33 cellular contexts compared by ENCODE assay signal in genomic region chr5:79151933-79152671, GRCh38. TPM values are rescaled to one million over a fixed set of nuclear protein-coding genes. Genes with fewer than 3 reads are reported as not detected.
DNase-seq lines count a peak whose midpoint lies in the region; ATAC-seq and TF ChIP-seq lines count a peak whose summit lies in the region.
"Had no signal": no experiment of that assay in that cellular context is flagged by ENCODE, and none has a peak within 500 bp of the region (broad histone marks: within the 10 kb centered on the region; RNA-seq: fewer than 3 reads in every experiment).

No MANE protein-coding gene starts in this region.

- POLR2A ChIA-PET in activated CD4-positive, alpha-beta T cell treated with anti-CD3 and anti-CD28 coated beads for 36 hours (lab: Charles Lee), result no interaction called here

- H2AFZ ChIP-seq in GM23338, result peak overlapping the region; percentile 91; the same call in 1 of the 2 replicates
- H2AFZ ChIP-seq in smooth muscle cell (ENCODE audit: low read depth), result peak overlapping the region; percentile 34
- no peak overlapping the region for H2AFZ ChIP-seq in hepatocyte

- H3K79me2 ChIP-seq in GM23338 (replicated peaks; ENCODE audit: insufficient read depth), result no peaks in the 10 kb centered on the region
- H3K79me2 ChIP-seq in smooth muscle cell (ENCODE audit: low read depth), result no peaks in the 10 kb centered on the region
- no peaks in the 10 kb centered on the region for H3K79me2 ChIP-seq in hepatocyte

- H4K20me1 ChIP-seq in GM23338 (replicated peaks; ENCODE audit: insufficient read depth), result no peaks in the 10 kb centered on the region
- no peaks in the 10 kb centered on the region for H4K20me1 ChIP-seq in smooth muscle cell (ENCODE audit: low read depth)
- no peaks in the 10 kb centered on the region for H4K20me1 ChIP-seq in hepatocyte (ENCODE audit: insufficient read depth, poor library complexity, severe bottlenecking)
- H4K20me1 ChIP-seq: BLaER1 treated with 17β-estradiol and CSF1 and Interleukin-3, amounts not matched to agents 10 nM and 100 nM had no signal

- H3K9ac ChIP-seq in endodermal cell (ENCODE audit: extremely low read depth, low read length, poor library complexity, severe bottlenecking) (no peak overlapping the region), smooth muscle cell (ENCODE audit: low read depth) (no peak overlapping the region)
- H3K9ac ChIP-seq: BLaER1 treated with 17β-estradiol and CSF1 and Interleukin-3, amounts not matched to agents 10 nM and 100 nM had no signal

- CTCF ChIA-PET in activated CD4-positive, alpha-beta T cell treated with anti-CD3 and anti-CD28 coated beads for 36 hours (lab: Charles Lee), result interaction anchor here (2.8 kb wide), 1 partner anchor 19 kb away, joined by 8 read pairs; no protein-coding TSS in a partner anchor

- H3K36me3 ChIP-seq in GM23338 (ENCODE audit: insufficient read depth) (no peaks in the 10 kb centered on the region), endodermal cell (ENCODE audit: control insufficient read depth, insufficient read depth, low read length) (no peaks in the 10 kb centered on the region), smooth muscle cell (ENCODE audit: low read depth) (no peaks in the 10 kb centered on the region), hepatocyte (replicated peaks; ENCODE audit: insufficient read depth, low read depth) (no peaks in the 10 kb centered on the region)
- H3K36me3 ChIP-seq: BLaER1 treated with 17β-estradiol and CSF1 and Interleukin-3, amounts not matched to agents 10 nM and 100 nM; colonic mucosa; left ventricle myocardium inferior; neutrophil; prostate gland; sigmoid colon; stomach; vagina had no signal

- DNase-seq in GM23338 (ENCODE audit: low spot score) (peak; percentile 46), T-helper 17 cell (no peak), endodermal cell (peak; percentile 71), smooth muscle cell (lab: John Stamatoyannopoulos, UW; ENCODE audit: unreplicated experiment) (no peak), hepatocyte (ENCODE audit: low spot score) (no peak), SIG-M5 treated with dmso at 0.1 percent for 504 hours (lab: John Stamatoyannopoulos, UW; ENCODE audit: unreplicated experiment) (no peak)
- no peak for DNase-seq in activated CD4-positive, alpha-beta T cell treated with anti-CD3 and anti-CD28 coated beads for 36 hours
- DNase-seq: activated CD4-positive, alpha-beta memory T cell treated with anti-CD3 and anti-CD28 coated beads, Interleukin-2, amount 10 ng/mL, durations not matched to agents 7 days and 5 days; activated CD4-positive, alpha-beta T cell treated with anti-CD3 and anti-CD28 coated beads for 1 hour; activated CD8-positive, alpha-beta memory T cell treated with anti-CD3 and anti-CD28 coated beads, Interleukin-2, amount 50 U/mL, for 4 hours; activated naive CD4-positive, alpha-beta T cell; colonic mucosa; effector CD4-positive, alpha-beta T cell; glutamatergic neuron; HFFc6; left ventricle myocardium inferior; NCI-H1092 treated with DMSO at 0.1 percent for 48 hours; NCI-H187 treated with DMSO at 0.1 percent for 48 hours; NCI-H526; PC-3; sigmoid colon; stimulated activated CD4-positive, alpha-beta T cell treated with anti-CD3 and anti-CD28 coated beads, Interleukin-4, amount 100 ng/mL, for 1 hour; stomach; T-helper 2 cell had no signal

- H3K4me2 ChIP-seq in GM23338, result no peak overlapping the region
- peak overlapping the region; percentile 16 for H3K4me2 ChIP-seq in smooth muscle cell
- no peak overlapping the region for H3K4me2 ChIP-seq in hepatocyte
- H3K4me2 ChIP-seq: BLaER1 treated with 17β-estradiol and CSF1 and Interleukin-3, amounts not matched to agents 10 nM and 100 nM had no signal

- H3K27ac Mint-ChIP-seq in GM23338 (0 out of 2 replicates have a peak overlapping the region, but pooled peaks have one; percentile 53), T-helper 17 cell (peak overlapping the region; percentile 34), endodermal cell (peak overlapping the region; percentile 22)
- no peak overlapping the region for H3K27ac Mint-ChIP-seq in activated CD4-positive, alpha-beta T cell treated with anti-CD3 and anti-CD28 coated beads for 36 hours
- H3K27ac Mint-ChIP-seq: activated CD4-positive, alpha-beta memory T cell treated with anti-CD3 and anti-CD28 coated beads, Interleukin-2, amount 10 ng/mL, durations not matched to agents 7 days and 5 days; HFFc6 had no signal

- no peak for TF ChIP-seq CTCF in GM23338 (conservative IDR thresholded peaks at IDR 0.05; ENCODE audit: low read depth in 2 of 2)
- no peak for TF ChIP-seq CTCF in endodermal cell (conservative IDR thresholded peaks at IDR 0.05)
- TF ChIP-seq CTCF in smooth muscle cell (IDR thresholded peaks at IDR 0.05; ENCODE audit: borderline replicate concordance, insufficient read depth, poor library complexity, severe bottlenecking), result no peak
- TF ChIP-seq CTCF in hepatocyte (IDR thresholded peaks at IDR 0.05; ENCODE audit: poor library complexity), result no peak

- 55 to 68% methylated on average over 3 to 6 of the region's 6 CpGs for WGBS in endodermal cell (ENCODE audit: insufficient coverage in 1 of 2, insufficient read length in 1 of 2), 2 experiments
- 49% methylated on average over 6 of the region's 6 CpGs for WGBS in smooth muscle cell (ENCODE audit: low lambda C conversion rate)
- WGBS in hepatocyte (ENCODE audit: low lambda C conversion rate, missing lambda C conversion rate), result 51% methylated on average over 6 of the region's 6 CpGs

- intact Hi-C loops in activated CD4-positive, alpha-beta T cell treated with anti-CD3 and anti-CD28 coated beads for 36 hours (cut with DNase I, micrococcal nuclease), result no loop called here

- no peaks in the 10 kb centered on the region for H3K27me3 ChIP-seq in GM23338 (ENCODE audit: insufficient read depth)
- no peaks in the 10 kb centered on the region for H3K27me3 ChIP-seq in endodermal cell (ENCODE audit: control insufficient read depth, insufficient read depth, low read length, poor library complexity, severe bottlenecking)
- H3K27me3 ChIP-seq in smooth muscle cell (ENCODE audit: low read depth), result no peaks in the 10 kb centered on the region
- no peaks in the 10 kb centered on the region for H3K27me3 ChIP-seq in hepatocyte
- H3K27me3 ChIP-seq: BLaER1 treated with 17β-estradiol and CSF1 and Interleukin-3, amounts not matched to agents 10 nM and 100 nM; colonic mucosa; neutrophil; sigmoid colon; stomach; vagina had no signal

- peaks cover 5% of the 10 kb centered on the region; the same call in 2 of the 3 replicates for H3K4me1 Mint-ChIP-seq in GM23338
- H3K4me1 Mint-ChIP-seq in T-helper 17 cell, result peaks cover 2% of the 10 kb centered on the region
- peaks cover 18% of the 10 kb centered on the region for H3K4me1 Mint-ChIP-seq in endodermal cell
- no peaks in the 10 kb centered on the region for H3K4me1 Mint-ChIP-seq in activated CD4-positive, alpha-beta T cell treated with anti-CD3 and anti-CD28 coated beads for 36 hours
- H3K4me1 Mint-ChIP-seq: activated CD4-positive, alpha-beta memory T cell treated with anti-CD3 and anti-CD28 coated beads, Interleukin-2, amount 10 ng/mL, durations not matched to agents 7 days and 5 days had no signal

- no peak overlapping the region for H3K4me3 Mint-ChIP-seq in GM23338
- no peak overlapping the region for H3K4me3 Mint-ChIP-seq in T-helper 17 cell
- no peak overlapping the region for H3K4me3 Mint-ChIP-seq in endodermal cell
- H3K4me3 Mint-ChIP-seq in activated CD4-positive, alpha-beta T cell treated with anti-CD3 and anti-CD28 coated beads for 36 hours, result no peak overlapping the region
- H3K4me3 Mint-ChIP-seq: activated CD4-positive, alpha-beta memory T cell treated with anti-CD3 and anti-CD28 coated beads, Interleukin-2, amount 10 ng/mL, durations not matched to agents 7 days and 5 days; HFFc6 had no signal

- H3K4me3 ChIP-seq in GM23338, result no peak overlapping the region
- no peak overlapping the region for H3K4me3 ChIP-seq in endodermal cell (ENCODE audit: low read length)
- no peak overlapping the region for H3K4me3 ChIP-seq in smooth muscle cell
- no peak overlapping the region for H3K4me3 ChIP-seq in hepatocyte
- H3K4me3 ChIP-seq: BLaER1 treated with 17β-estradiol and CSF1 and Interleukin-3, amounts not matched to agents 10 nM and 100 nM; colonic mucosa; left ventricle myocardium inferior; prostate gland; sigmoid colon; stomach; vagina had no signal

- H3K27me3 Mint-ChIP-seq in GM23338 (ENCODE audit: insufficient read depth, low read depth, poor library complexity) (peaks cover 5% of the 10 kb centered on the region), T-helper 17 cell (peaks cover 34% of the 10 kb centered on the region), endodermal cell (ENCODE audit: insufficient read depth) (no peaks in the 10 kb centered on the region)
- H3K27me3 Mint-ChIP-seq in activated CD4-positive, alpha-beta T cell treated with anti-CD3 and anti-CD28 coated beads for 36 hours, result no peaks in the 10 kb centered on the region

- H3K9me3 ChIP-seq in T-helper 17 cell (ENCODE audit: control insufficient read depth, low read length, poor library complexity, severe bottlenecking), result no peaks in the 10 kb centered on the region
- no peaks in the 10 kb centered on the region for H3K9me3 ChIP-seq in endodermal cell (ENCODE audit: control insufficient read depth, low read length)
- no peaks in the 10 kb centered on the region for H3K9me3 ChIP-seq in smooth muscle cell (replicated peaks; ENCODE audit: low read depth)
- H3K9me3 ChIP-seq in hepatocyte (ENCODE audit: low read depth), result no peaks in the 10 kb centered on the region
- H3K9me3 ChIP-seq: BLaER1 treated with 17β-estradiol and CSF1 and Interleukin-3, amounts not matched to agents 10 nM and 100 nM; colonic mucosa; left ventricle myocardium inferior; neutrophil; prostate gland; sigmoid colon; stomach; vagina had no signal

- H3F3A ChIP-seq in GM23338 (replicated peaks; ENCODE audit: low read depth), result no peaks in the 10 kb centered on the region
- no peaks in the 10 kb centered on the region for H3F3A ChIP-seq in smooth muscle cell (ENCODE audit: low read depth)

- H3K9me2 ChIP-seq in GM23338 (ENCODE audit: insufficient read depth) (no peaks in the 10 kb centered on the region), hepatocyte (replicated peaks; ENCODE audit: insufficient read depth) (no peaks in the 10 kb centered on the region)

- H3K9me3 Mint-ChIP-seq in GM23338, result no peaks in the 10 kb centered on the region
- no peaks in the 10 kb centered on the region for H3K9me3 Mint-ChIP-seq in endodermal cell
- H3K9me3 Mint-ChIP-seq in activated CD4-positive, alpha-beta T cell treated with anti-CD3 and anti-CD28 coated beads for 36 hours (ENCODE audit: low read depth), result no peaks in the 10 kb centered on the region
- H3K9me3 Mint-ChIP-seq: activated CD4-positive, alpha-beta memory T cell treated with anti-CD3 and anti-CD28 coated beads, Interleukin-2, amount 10 ng/mL, durations not matched to agents 7 days and 5 days; HFFc6 had no signal

- ATAC-seq in GM23338 (peak; percentile 75), T-helper 17 cell (no peak)
- no peak for ATAC-seq in activated CD4-positive, alpha-beta T cell treated with anti-CD3 and anti-CD28 coated beads for 36 hours
- ATAC-seq: PC-3, SK-N-SH treated with all-trans-retinoic acid at 6 μM for 48 hours had no signal

- peaks cover 2% of the 10 kb centered on the region for H3K4me1 ChIP-seq in GM23338 (ENCODE audit: insufficient read depth)
- no peaks in the 10 kb centered on the region for H3K4me1 ChIP-seq in endodermal cell (ENCODE audit: control insufficient read depth, insufficient read depth, low read length)
- no peaks in the 10 kb centered on the region for H3K4me1 ChIP-seq in smooth muscle cell (ENCODE audit: low read depth)
- no peaks in the 10 kb centered on the region for H3K4me1 ChIP-seq in hepatocyte (ENCODE audit: insufficient read depth)
- H3K4me1 ChIP-seq: colonic mucosa, left ventricle myocardium inferior, prostate gland, vagina had no signal

- no peaks in the 10 kb centered on the region for H3K36me3 Mint-ChIP-seq in GM23338 (ENCODE audit: low read depth)
- H3K36me3 Mint-ChIP-seq in T-helper 17 cell (ENCODE audit: low read depth), result peaks cover 5% of the 10 kb centered on the region
- no peaks in the 10 kb centered on the region for H3K36me3 Mint-ChIP-seq in endodermal cell (ENCODE audit: low read depth)
- H3K36me3 Mint-ChIP-seq in activated CD4-positive, alpha-beta T cell treated with anti-CD3 and anti-CD28 coated beads for 36 hours (ENCODE audit: low read depth), result no peaks in the 10 kb centered on the region

- H3K27ac ChIP-seq in GM23338 (ENCODE audit: low read depth), result no peak overlapping the region
- no peak overlapping the region for H3K27ac ChIP-seq in endodermal cell (ENCODE audit: low read depth, low read length)
- no peak overlapping the region for H3K27ac ChIP-seq in smooth muscle cell (ENCODE audit: low read depth)
- H3K27ac ChIP-seq in hepatocyte, result no peak overlapping the region
- H3K27ac ChIP-seq: BLaER1 treated with 17β-estradiol and CSF1 and Interleukin-3, amounts not matched to agents 10 nM and 100 nM; colonic mucosa; left ventricle myocardium inferior; neutrophil; prostate gland; sigmoid colon; stomach; vagina had no signal

RNA-seq across cellular contexts. Expression of gene BHMT, which starts 40.5 kb away (rescaled TPM):
- 2.3 and 4.2 TPM in 2 replicates for total RNA-seq in GM23338 (2014; rRNA removed; shearing (Covaris generic))
- polyA plus RNA-seq in GM23338 (2016; fragmentation: Nextera tagmentation; extraction: Ambion mirVana) (1.4 and 2.6 TPM in 2 replicates), smooth muscle cell (not detected in 2 replicates), hepatocyte (9.7 and 10.2 TPM in 2 replicates)
- total RNA-seq in T-helper 17 cell (not detected), endodermal cell (1 to 10 TPM in 1 of 2 donors, under 1 TPM in 1; 0.81 to 1.3 TPM), smooth muscle cell (not detected in 2 replicates), hepatocyte (14.1 and 22.1 TPM in 2 replicates)
- polyA plus RNA-seq in endodermal cell (2013, experiment 1 of 2), result not detected
- polyA plus RNA-seq in endodermal cell (2013, experiment 2 of 2), result not detected
- total RNA-seq in activated CD4-positive, alpha-beta T cell treated with anti-CD3 and anti-CD28 coated beads for 36 hours, result not detected
- total RNA-seq: activated CD4-positive, alpha-beta memory T cell treated with anti-CD3 and anti-CD28 coated beads, Interleukin-2, amount 10 ng/mL, durations not matched to agents 7 days and 5 days; bronchial epithelial cell; G401; HFFc6; left ventricle myocardium inferior; M059J; PC-3; vagina had no signal
- polyA plus RNA-seq: keratinocyte had no signal

Comparison
In these comparisons a context has a peak if more than half of its experiments do, and no peak if none do; other contexts are left out.
1. DNase-seq: peak in GM23338 (single experiment) and endodermal cell (single experiment); none in T-helper 17 cell (0 of 3), smooth muscle cell (single experiment), activated CD4-positive, alpha-beta T cell treated with anti-CD3 and anti-CD28 coated beads for 36 hours (single experiment), hepatocyte (single experiment) and SIG-M5 treated with dmso at 0.1 percent for 504 hours (single experiment).